9 cellular contexts compared by ENCODE assay signal in genomic region chr19:55603581-55604292, GRCh38. TPM values are rescaled to one million over a fixed set of nuclear protein-coding genes. Genes with fewer than 3 reads are reported as not detected.
A peak's percentile ranks its signal among the peaks of the same experiment; 100 is the strongest.
DNase-seq lines count a peak whose midpoint lies in the region; ATAC-seq, FAIRE-seq and TF ChIP-seq lines count a peak whose summit lies in the region.
"Had no signal": no experiment of that assay in that cellular context is flagged by ENCODE, and none has a peak within 500 bp of the region (broad histone marks: within the 10 kb centered on the region; RNA-seq: fewer than 3 reads in every experiment).

No MANE protein-coding gene starts in this region.

- peak overlapping the region; percentile 61 for H3K4me3 Mint-ChIP-seq in activated CD4-positive, alpha-beta T cell treated with anti-CD3 and anti-CD28 coated beads, Interleukin-2, amount 10 ng/mL, durations not matched to agents 24 days and 14 days
- H3K4me3 Mint-ChIP-seq in stimulated activated effector memory CD8-positive, alpha-beta T cell treated with anti-CD3 and anti-CD28 coated beads, Interleukin-12 subunit alpha, Interleukin-12 subunit beta, amount 100 ng/mL, for 72 hours: peak overlapping the region; percentile 91

- H3K27ac ChIP-seq in VCaP (peak overlapping the region; percentile 95), right atrium auricular region (peak overlapping the region; percentile 96 to 98), substantia nigra (ENCODE audit: low read depth, low read length, poor library complexity, severe bottlenecking) (no peak overlapping the region)

- DNase-seq in activated CD4-positive, alpha-beta T cell treated with anti-CD3 and anti-CD28 coated beads, Interleukin-2, amount 10 ng/mL, durations not matched to agents 24 days and 14 days: peak; percentile 62
- DNase-seq in activated CD4-positive, alpha-beta T cell treated with anti-CD3 and anti-CD28 coated beads for 4 hours: no peak
- DNase-seq in right atrium auricular region (ENCODE audit: low spot score): no peak
- no peak for DNase-seq in stimulated activated effector memory CD8-positive, alpha-beta T cell treated with anti-CD3 and anti-CD28 coated beads, Interleukin-12 subunit alpha, Interleukin-12 subunit beta, amount 100 ng/mL, for 72 hours (ENCODE audit: low spot score in 2 of 2)
- DNase-seq in retina: no peak
- no peak for DNase-seq in substantia nigra (lab: John Stamatoyannopoulos, UW)
- no peak for DNase-seq in GM19239 (ENCODE audit: insufficient read length, low spot score)
- DNase-seq: amniotic stem cell had no signal

- no peaks in the 10 kb centered on the region for H3K27me3 ChIP-seq in right atrium auricular region

- intact Hi-C loops in activated CD4-positive, alpha-beta T cell treated with anti-CD3 and anti-CD28 coated beads, Interleukin-2, amount 10 ng/mL, durations not matched to agents 24 days and 14 days (cut with micrococcal nuclease): no loop called here

- FAIRE-seq in GM19239 (lab: Jason Lieb, UNC): no peak

- peak overlapping the region in 1 of 2 donors; percentile 99 for H3K4me3 ChIP-seq in right atrium auricular region

- peaks cover 9% of the 10 kb centered on the region for H3K36me3 ChIP-seq in right atrium auricular region

- peaks cover 48% of the 10 kb centered on the region for H3K4me1 Mint-ChIP-seq in activated CD4-positive, alpha-beta T cell treated with anti-CD3 and anti-CD28 coated beads, Interleukin-2, amount 10 ng/mL, durations not matched to agents 24 days and 14 days
- H3K4me1 Mint-ChIP-seq in stimulated activated effector memory CD8-positive, alpha-beta T cell treated with anti-CD3 and anti-CD28 coated beads, Interleukin-12 subunit alpha, Interleukin-12 subunit beta, amount 100 ng/mL, for 72 hours: peaks cover 63% of the 10 kb centered on the region

- H3K4me1 ChIP-seq in right atrium auricular region: peaks cover 0 to 37% of the 10 kb centered on the region in 2 donors

- H3K36me3 Mint-ChIP-seq in activated CD4-positive, alpha-beta T cell treated with anti-CD3 and anti-CD28 coated beads, Interleukin-2, amount 10 ng/mL, durations not matched to agents 24 days and 14 days (ENCODE audit: low read depth): peaks cover 27% of the 10 kb centered on the region
- H3K36me3 Mint-ChIP-seq in stimulated activated effector memory CD8-positive, alpha-beta T cell treated with anti-CD3 and anti-CD28 coated beads, Interleukin-12 subunit alpha, Interleukin-12 subunit beta, amount 100 ng/mL, for 72 hours: peaks cover 55% of the 10 kb centered on the region

- no peaks in the 10 kb centered on the region for H3K9me3 ChIP-seq in right atrium auricular region

- no peak for ATAC-seq in stimulated activated effector memory CD8-positive, alpha-beta T cell treated with anti-CD3 and anti-CD28 coated beads, Interleukin-12 subunit alpha, Interleukin-12 subunit beta, amount 100 ng/mL, for 72 hours

- TF ChIP-seq CTCF in VCaP (conservative IDR thresholded peaks at IDR 0.05): no peak
- TF ChIP-seq CTCF in right atrium auricular region (IDR thresholded peaks at IDR 0.05): no peak

- H3K27me3 Mint-ChIP-seq in activated CD4-positive, alpha-beta T cell treated with anti-CD3 and anti-CD28 coated beads, Interleukin-2, amount 10 ng/mL, durations not matched to agents 24 days and 14 days: peaks cover 3% of the 10 kb centered on the region

- peak overlapping the region; percentile 58 for H3K27ac Mint-ChIP-seq in activated CD4-positive, alpha-beta T cell treated with anti-CD3 and anti-CD28 coated beads, Interleukin-2, amount 10 ng/mL, durations not matched to agents 24 days and 14 days
- peak overlapping the region; percentile 94 for H3K27ac Mint-ChIP-seq in stimulated activated effector memory CD8-positive, alpha-beta T cell treated with anti-CD3 and anti-CD28 coated beads, Interleukin-12 subunit alpha, Interleukin-12 subunit beta, amount 100 ng/mL, for 72 hours

- peaks cover 2% of the 10 kb centered on the region for H3K9me3 Mint-ChIP-seq in activated CD4-positive, alpha-beta T cell treated with anti-CD3 and anti-CD28 coated beads, Interleukin-2, amount 10 ng/mL, durations not matched to agents 24 days and 14 days
- H3K9me3 Mint-ChIP-seq in stimulated activated effector memory CD8-positive, alpha-beta T cell treated with anti-CD3 and anti-CD28 coated beads, Interleukin-12 subunit alpha, Interleukin-12 subunit beta, amount 100 ng/mL, for 72 hours: no peaks in the 10 kb centered on the region

RNA-seq across cellular contexts. Expression of gene ZNF865, which starts 1.7 kb away (rescaled TPM):
- 12.2 and 12.5 TPM in 2 replicates for total RNA-seq in activated CD4-positive, alpha-beta T cell treated with anti-CD3 and anti-CD28 coated beads, Interleukin-2, amount 10 ng/mL, durations not matched to agents 24 days and 14 days
- 10 to 100 TPM; 11.2 to 11.4 TPM for total RNA-seq in right atrium auricular region

RNA-seq across cellular contexts. Expression of gene ZNF524, which starts 3.6 kb away (rescaled TPM):
- total RNA-seq in activated CD4-positive, alpha-beta T cell treated with anti-CD3 and anti-CD28 coated beads, Interleukin-2, amount 10 ng/mL, durations not matched to agents 24 days and 14 days: 17.8 and 19.0 TPM in 2 replicates
- total RNA-seq in right atrium auricular region: 10 to 100 TPM; 17.7 to 25.8 TPM

RNA-seq across cellular contexts. Expression of gene FIZ1, which starts 4.4 kb away (rescaled TPM):
- total RNA-seq in activated CD4-positive, alpha-beta T cell treated with anti-CD3 and anti-CD28 coated beads, Interleukin-2, amount 10 ng/mL, durations not matched to agents 24 days and 14 days: 20.4 and 21.4 TPM in 2 replicates
- total RNA-seq in right atrium auricular region: 10 to 100 TPM in 1 of 2 donors, 1 to 10 TPM in 1; 9.2 to 12.2 TPM

RNA-seq across cellular contexts. Expression of gene ZNF784, which starts 20.6 kb away (rescaled TPM):
- 3.6 and 3.7 TPM in 2 replicates for total RNA-seq in activated CD4-positive, alpha-beta T cell treated with anti-CD3 and anti-CD28 coated beads, Interleukin-2, amount 10 ng/mL, durations not matched to agents 24 days and 14 days
- 10 to 100 TPM in 1 of 2 donors, 1 to 10 TPM in 1; 7.8 to 10.6 TPM for total RNA-seq in right atrium auricular region

RNA-seq across cellular contexts. Expression of gene ZNF579, which starts 23.1 kb away (rescaled TPM):
- total RNA-seq in activated CD4-positive, alpha-beta T cell treated with anti-CD3 and anti-CD28 coated beads, Interleukin-2, amount 10 ng/mL, durations not matched to agents 24 days and 14 days: 9.6 and 10.4 TPM in 2 replicates
- 1 to 10 TPM; 6.2 to 6.4 TPM for total RNA-seq in right atrium auricular region
